ENCODE assay signal across 8 cellular contexts in genomic region chr12:63668800-63669365, GRCh38. TPM values are rescaled to one million over a fixed set of nuclear protein-coding genes. Genes with fewer than 3 reads are reported as not detected.
DNase-seq lines count a peak whose midpoint lies in the region; ATAC-seq and TF ChIP-seq lines count a peak whose summit lies in the region.
"Not testable (repeated sequence)": the region's sequence is repeated elsewhere in the genome, so short reads cannot be mapped to it uniquely, and the experiment has no call there.

No MANE protein-coding gene starts in this region.

- DNase-seq in NCI-H2227 treated with DMSO at 0.1 percent for 48 hours (lab: John Stamatoyannopoulos, UW) (peak; percentile 74), activated T-cell treated with anti-CD3 and anti-CD28 coated beads for 48 hours (ENCODE audit: low read depth) (peak; percentile 8), islet precursor cell (peak; percentile 67), psoas muscle (peak; percentile 17 to 35)
- peak; percentile 2 to 11 (median 5) for DNase-seq in effector memory CD8-positive, alpha-beta T cell

- peaks cover 31 to 34% of the 10 kb centered on the region in 2 donors for H3K27me3 Mint-ChIP-seq in effector memory CD8-positive, alpha-beta T cell

- H3K4me1 ChIP-seq in psoas muscle, result not testable (repeated sequence)

- not testable (repeated sequence) for H3K9me3 Mint-ChIP-seq in effector memory CD8-positive, alpha-beta T cell

- WGBS in psoas muscle, 3 donors, result 0 to 1% (median 1%) methylated on average over 36 to 44 of the region's 44 CpGs

- peak overlapping the region; percentile 74 for H3K27ac ChIP-seq in 22Rv1
- H3K27ac ChIP-seq in psoas muscle, result not testable (repeated sequence)

- H3K4me1 Mint-ChIP-seq in effector memory CD8-positive, alpha-beta T cell (ENCODE audit: low read depth in 2 of 2), result not testable (repeated sequence)

- intact Hi-C loops in psoas muscle (cut with DNase I), result loop anchor here in 1 of 2 donors (10.0 kb wide), 1 partner anchor 136 kb away; no protein-coding TSS in a partner anchor

- not testable (repeated sequence) for H3K36me3 ChIP-seq in psoas muscle (ENCODE audit: insufficient read depth in 1 of 2, low read depth in 1 of 2)

- not testable (repeated sequence) for TF ChIP-seq CTCF in 22Rv1 (IDR thresholded peaks at IDR 0.05); psoas muscle (IDR thresholded peaks at IDR 0.05)

- not testable (repeated sequence) for H3K27me3 ChIP-seq in psoas muscle (ENCODE audit: insufficient read depth in 3 of 3, low read length in 2 of 3)

- H3K27ac Mint-ChIP-seq in effector memory CD8-positive, alpha-beta T cell, result peak overlapping the region; percentile 0 to 80

- not testable (repeated sequence) for H3K36me3 Mint-ChIP-seq in effector memory CD8-positive, alpha-beta T cell (ENCODE audit: insufficient read depth)

- H3K9me3 ChIP-seq in psoas muscle, result not testable (repeated sequence)

- peak overlapping the region; percentile 66 for H3K4me3 ChIP-seq in psoas muscle

- peak overlapping the region; percentile 81 to 84 for H3K4me3 Mint-ChIP-seq in effector memory CD8-positive, alpha-beta T cell

- peak; percentile 66 for ATAC-seq in GM18498 (IDR thresholded peaks at IDR 0.05; ENCODE audit: unreplicated experiment)
- peak; percentile 47 for ATAC-seq in HG02840 (IDR thresholded peaks at IDR 0.05; ENCODE audit: low FRiP score, unreplicated experiment)
- ATAC-seq in effector memory CD8-positive, alpha-beta T cell (replicated peaks), result peak; percentile 71
- peak; percentile 32 to 77 (median 47) for ATAC-seq in psoas muscle

RNA-seq across cellular contexts. Expression of gene DPY19L2, which starts 0.6 kb away (rescaled TPM):
- 1 to 10 TPM in 1 of 4 donors, under 1 TPM in 3; 0.32 to 2.0 (median 0.50) TPM for total RNA-seq in psoas muscle
- polyA plus RNA-seq in psoas muscle, result under 1 TPM; 0.36 to 0.70 (median 0.59) TPM

Comparison
In these comparisons a context has a peak if more than half of its experiments do, and no peak if none do; other contexts are left out.
1. DNase-seq: peak in every context shown above with its lines; median percentile 74 in NCI-H2227 treated with DMSO at 0.1 percent for 48 hours; 67 in islet precursor cell; 26 in psoas muscle; 8 in activated T-cell treated with anti-CD3 and anti-CD28 coated beads for 48 hours; 5 in effector memory CD8-positive, alpha-beta T cell.